In the genomic region with DNA sequence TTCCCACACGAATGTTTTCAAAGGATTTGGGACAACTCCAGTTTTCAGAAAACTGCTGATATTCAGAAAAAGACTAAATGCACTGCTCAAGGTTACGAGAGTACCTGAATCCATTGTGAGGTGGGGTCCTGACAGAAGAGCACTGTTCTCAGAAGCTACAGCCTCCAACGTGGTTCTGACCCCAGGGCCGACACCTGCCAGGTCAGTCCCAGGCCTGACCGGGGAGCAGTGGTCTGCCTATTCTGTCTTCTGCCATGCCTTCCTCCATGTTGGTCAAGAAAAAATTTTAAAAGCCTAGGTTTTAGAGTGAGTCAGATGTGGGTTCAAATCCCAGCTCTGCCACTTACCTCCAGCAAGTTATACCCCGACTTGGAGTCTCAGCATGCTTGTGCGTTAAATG, we compare ENCODE assay signal across 31 cellular contexts.
"Had no signal": no experiment of that assay in that cellular context is flagged by ENCODE, and none has a peak within 500 bp of the region (broad histone marks: within the 10 kb centered on the region; RNA-seq: fewer than 3 reads in every experiment).

No MANE protein-coding gene starts in this region.

- H3K4me1 Mint-ChIP-seq: stimulated activated naive CD8-positive, alpha-beta T cell treated with anti-CD3 and anti-CD28 coated beads, Interleukin-15, amount 100 ng/mL, for 72 hours had no signal

- H3K9ac ChIP-seq: parathyroid adenoma had no signal

- H2AFZ ChIP-seq: parathyroid adenoma had no signal

- H3K9me3 ChIP-seq: neutrophil, ovary, psoas muscle, spleen, tibial artery, transverse colon, upper lobe of right lung, uterus had no signal

- H3K36me3 ChIP-seq: neutrophil, ovary, spleen, tibial artery, transverse colon, upper lobe of right lung, uterus had no signal

- H3K4me3 ChIP-seq: ovary, psoas muscle, skin epidermis, smooth muscle cell, spleen, tibial artery, transverse colon, upper lobe of right lung, uterus had no signal

- H3K27me3 Mint-ChIP-seq: naive B cell; stimulated activated memory B cell treated with anti-CD40 and anti-IgM and Interleukin-4, amounts not matched to agents 10 μg/mL and 1 μg/mL and 100 μg/mL, for 72 hours; stimulated activated naive CD8-positive, alpha-beta T cell treated with anti-CD3 and anti-CD28 coated beads, Interleukin-15, amount 100 ng/mL, for 72 hours had no signal

- H3K27ac Mint-ChIP-seq: naive B cell; naive thymus-derived CD8-positive, alpha-beta T cell; natural killer cell treated with Interleukin-12 subunit alpha and Interleukin-12 subunit beta and Interleukin-15 and Interleukin-18, amount 100 ng/mL, for 72 hours; progenitor cell of endocrine pancreas; stimulated activated memory B cell treated with anti-CD40 and anti-IgM and Interleukin-4, amounts not matched to agents 10 μg/mL and 1 μg/mL and 100 μg/mL, for 72 hours; stimulated activated naive CD8-positive, alpha-beta T cell treated with anti-CD3 and anti-CD28 coated beads, Interleukin-15, amount 100 ng/mL, for 72 hours; type B pancreatic cell had no signal

- ATAC-seq: naive thymus-derived CD8-positive, alpha-beta T cell; natural killer cell treated with Interleukin-12 subunit alpha and Interleukin-12 subunit beta and Interleukin-15 and Interleukin-18, amount 100 ng/mL, for 72 hours; psoas muscle; right cardiac atrium; sciatic nerve; stimulated activated memory B cell treated with anti-CD40 and anti-IgM and Interleukin-4, amounts not matched to agents 10 μg/mL and 1 μg/mL and 100 μg/mL, for 72 hours; stimulated activated naive CD8-positive, alpha-beta T cell treated with anti-CD3 and anti-CD28 coated beads, Interleukin-15, amount 100 ng/mL, for 72 hours; stimulated activated naive CD8-positive, alpha-beta T cell treated with anti-CD3 and anti-CD28 coated beads, Interleukin-15, Interleukin-2, amounts not matched to agents 100 U/mL and 50 U/mL, for 24 hours; upper lobe of right lung had no signal

- H3K9me3 Mint-ChIP-seq: naive thymus-derived CD8-positive, alpha-beta T cell; natural killer cell treated with Interleukin-12 subunit alpha and Interleukin-12 subunit beta and Interleukin-15 and Interleukin-18, amount 100 ng/mL, for 72 hours; nephron progenitor cell; stimulated activated naive CD8-positive, alpha-beta T cell treated with anti-CD3 and anti-CD28 coated beads, Interleukin-15, amount 100 ng/mL, for 72 hours had no signal

- H3K27ac ChIP-seq: neutrophil, ovary, parathyroid adenoma, psoas muscle, skin epidermis, spleen, tibial artery, transverse colon, upper lobe of right lung, uterus had no signal

- H3K79me2 ChIP-seq: parathyroid adenoma had no signal

- DNase-seq: naive B cell; naive thymus-derived CD8-positive, alpha-beta T cell; nephron progenitor cell; nucleus accumbens; ovary; posterior cingulate gyrus; psoas muscle; right cardiac atrium; spleen; stimulated activated CD4-positive, alpha-beta T cell treated with anti-CD3 and anti-CD28 coated beads, Interleukin-12 subunit alpha, Interleukin-12 subunit beta, amount 100 ng/mL, for 4 hours; stimulated activated CD4-positive, alpha-beta T cell treated with anti-CD3 and anti-CD28 coated beads, Interleukin-1b, Interleukin-23, amount 100 ng/mL, for 48 hours; stimulated activated CD4-positive, alpha-beta T cell treated with anti-CD3 and anti-CD28 coated beads, Interleukin-4, amount 100 ng/mL, for 1 hour; stimulated activated CD4-positive, alpha-beta T cell treated with anti-CD3 and anti-CD28 coated beads, Interleukin-4, amount 100 ng/mL, for 4 hours; stimulated activated CD8-positive, alpha-beta memory T cell treated with anti-CD3 and anti-CD28 coated beads, Interleukin-4, amount 100 ng/mL, for 48 hours; stimulated activated naive CD4-positive, alpha-beta T cell; stimulated activated naive CD8-positive, alpha-beta T cell treated with anti-CD3 and anti-CD28 coated beads, Interleukin-15, amount 100 ng/mL, for 72 hours; stimulated activated naive CD8-positive, alpha-beta T cell treated with anti-CD3 and anti-CD28 coated beads, Interleukin-15, Interleukin-2, amounts not matched to agents 100 U/mL and 50 U/mL, for 24 hours; tibial artery; transverse colon; upper lobe of right lung; uterus had no signal

- H3K4me3 Mint-ChIP-seq: naive B cell; naive thymus-derived CD8-positive, alpha-beta T cell; natural killer cell treated with Interleukin-12 subunit alpha and Interleukin-12 subunit beta and Interleukin-15 and Interleukin-18, amount 100 ng/mL, for 72 hours; nephron progenitor cell; neural crest cell; stimulated activated memory B cell treated with anti-CD40 and anti-IgM and Interleukin-4, amounts not matched to agents 10 μg/mL and 1 μg/mL and 100 μg/mL, for 72 hours; stimulated activated naive CD8-positive, alpha-beta T cell treated with anti-CD3 and anti-CD28 coated beads, Interleukin-15, amount 100 ng/mL, for 72 hours; type B pancreatic cell had no signal

- H3K4me2 ChIP-seq: smooth muscle cell had no signal

- H3K36me3 Mint-ChIP-seq: naive thymus-derived CD8-positive, alpha-beta T cell; stimulated activated memory B cell treated with anti-CD40 and anti-IgM and Interleukin-4, amounts not matched to agents 10 μg/mL and 1 μg/mL and 100 μg/mL, for 72 hours; type B pancreatic cell had no signal

- H3K4me1 ChIP-seq: parathyroid adenoma, psoas muscle, tibial artery, transverse colon, upper lobe of right lung, uterus had no signal

- H3K27me3 ChIP-seq: neutrophil, ovary, spleen, tibial artery, transverse colon, upper lobe of right lung, uterus had no signal
